In genomic region chr6:26280409-26280808, GRCh38 we compare ENCODE assay signal across 31 cellular contexts.
A peak's percentile ranks its signal among the peaks of the same experiment; 100 is the strongest.
DNase-seq lines count a peak whose midpoint lies in the region; ATAC-seq and TF ChIP-seq lines count a peak whose summit lies in the region.
"Had no signal": no experiment of that assay in that cellular context is flagged by ENCODE, and none has a peak within 500 bp of the region (broad histone marks: within the 10 kb centered on the region; RNA-seq: fewer than 3 reads in every experiment).

No MANE protein-coding gene starts in this region.

- H3K27me3 Mint-ChIP-seq in GM23338 (ENCODE audit: insufficient read depth, low read depth, poor library complexity): peaks cover 21% of the 10 kb centered on the region
- H3K27me3 Mint-ChIP-seq in neural progenitor cell (ENCODE audit: insufficient read depth, low read depth): peaks cover 5% of the 10 kb centered on the region
- H3K27me3 Mint-ChIP-seq: naive B cell had no signal

- no peak overlapping the region for H2AFZ ChIP-seq in GM23338
- peak overlapping the region; percentile 0; the same call in 1 of the 2 replicates for H2AFZ ChIP-seq in OCI-LY7 (ENCODE audit: low read length)
- H2AFZ ChIP-seq in neural progenitor cell (replicated peaks): no peak overlapping the region

- H3K27me3 ChIP-seq in GM23338 (ENCODE audit: insufficient read depth) (no peaks in the 10 kb centered on the region), neural progenitor cell (no peaks in the 10 kb centered on the region), transverse colon (no peaks in the 10 kb centered on the region)
- H3K27me3 ChIP-seq: BLaER1, colonic mucosa, thyroid gland had no signal

- peaks cover 24% of the 10 kb centered on the region for H3K4me1 Mint-ChIP-seq in GM23338
- peaks cover 34% of the 10 kb centered on the region for H3K4me1 Mint-ChIP-seq in neural progenitor cell

- peaks cover 7% of the 10 kb centered on the region for H3F3A ChIP-seq in GM23338 (replicated peaks; ENCODE audit: low read depth)
- peaks cover 26% of the 10 kb centered on the region for H3F3A ChIP-seq in neural progenitor cell (ENCODE audit: low read depth)

- CTCF ChIA-PET in OCI-LY7 (lab: Charles Lee; ENCODE audit: unreplicated experiment): no interaction called here

- H3K9ac ChIP-seq in neural progenitor cell: no peak overlapping the region
- H3K9ac ChIP-seq: BLaER1 had no signal

- 86 to 88% methylated on average over 1 of the region's 1 CpG for WGBS in transverse colon (ENCODE audit: low coverage in 1 of 2), 2 donors

- H3K36me3 ChIP-seq in GM23338 (ENCODE audit: insufficient read depth): no peaks in the 10 kb centered on the region
- H3K36me3 ChIP-seq in OCI-LY7 (ENCODE audit: insufficient read depth, low read length): no peaks in the 10 kb centered on the region
- H3K36me3 ChIP-seq in neural progenitor cell: no peaks in the 10 kb centered on the region
- H3K36me3 ChIP-seq in transverse colon: no peaks in the 10 kb centered on the region
- H3K36me3 ChIP-seq: colonic mucosa, thyroid gland had no signal

- H3K36me3 Mint-ChIP-seq in GM23338 (ENCODE audit: low read depth): peaks cover 8% of the 10 kb centered on the region
- H3K36me3 Mint-ChIP-seq in neural progenitor cell: no peaks in the 10 kb centered on the region

- DNase-seq in NCI-H82 (lab: John Stamatoyannopoulos, UW) (peak; percentile 26), NCI-H82 treated with DMSO at 0.1 percent for 48 hours (lab: John Stamatoyannopoulos, UW; ENCODE audit: unreplicated experiment) (no peak), GM23338 (ENCODE audit: low spot score) (no peak), OCI-LY7 (ENCODE audit: low spot score) (no peak), neural progenitor cell (ENCODE audit: low spot score) (no peak), transverse colon (no peak)
- DNase-seq: activated CD4-positive, alpha-beta T cell treated with anti-CD3 and anti-CD28 coated beads, Interleukin-2, amount 10 ng/mL, durations not matched to agents 24 days and 14 days; activated naive CD4-positive, alpha-beta T cell treated with Interleukin-2 at 50 U/mL for 16 hours; activated T-cell treated with anti-CD3 and anti-CD28 coated beads, Interleukin-2, amount 50 U/mL, for 48 hours; amniotic stem cell; colonic mucosa; COR-L47; effector CD8-positive, alpha-beta T cell; Kasumi-1; left ventricle myocardium superior; MV-4-11; naive B cell; NCI-H1694; NCI-H226; NCI-H774; PC-3; SHP77; stimulated activated CD4-positive, alpha-beta T cell treated with anti-CD3 and anti-CD28 coated beads, Interleukin-1b, Interleukin-23, amount 100 ng/mL, for 48 hours; stimulated activated CD8-positive, alpha-beta memory T cell treated with anti-CD3 and anti-CD28 coated beads, Interleukin-4, amount 100 ng/mL, for 48 hours; stomach; T-helper 9 cell had no signal

- H3K4me3 Mint-ChIP-seq in GM23338 (no peak overlapping the region; the same call in 2 of the 3 replicates), neural progenitor cell (peak overlapping the region; percentile 33)
- H3K4me3 Mint-ChIP-seq: activated CD4-positive, alpha-beta T cell treated with anti-CD3 and anti-CD28 coated beads, Interleukin-2, amount 10 ng/mL, durations not matched to agents 24 days and 14 days had no signal

- no peak overlapping the region for H3K4me2 ChIP-seq in GM23338
- no peak overlapping the region for H3K4me2 ChIP-seq in OCI-LY7 (ENCODE audit: low read length)
- no peak overlapping the region for H3K4me2 ChIP-seq in neural progenitor cell
- H3K4me2 ChIP-seq: BLaER1 had no signal

- POLR2A ChIA-PET in OCI-LY7 (lab: Charles Lee): interaction anchor here (1.1 to 6.5 kb wide), 5 partner anchors 8 to 90 kb away, joined by 3 to 269 read pairs (median 3); a partner anchor contains a TSS

- H3K4me3 ChIP-seq in GM23338: no peak overlapping the region
- H3K4me3 ChIP-seq in OCI-LY7 (ENCODE audit: low read depth, low read length, poor library complexity, severe bottlenecking): no peak overlapping the region
- no peak overlapping the region for H3K4me3 ChIP-seq in neural progenitor cell
- H3K4me3 ChIP-seq in transverse colon: no peak overlapping the region
- H3K4me3 ChIP-seq: BLaER1, colonic mucosa, skin epidermis, stomach, thyroid gland had no signal

- peaks cover 5% of the 10 kb centered on the region; the same call in 2 of the 3 replicates for H3K9me3 Mint-ChIP-seq in GM23338
- no peaks in the 10 kb centered on the region for H3K9me3 Mint-ChIP-seq in neural progenitor cell
- H3K9me3 Mint-ChIP-seq: activated CD4-positive, alpha-beta T cell treated with anti-CD3 and anti-CD28 coated beads, Interleukin-2, amount 10 ng/mL, durations not matched to agents 24 days and 14 days had no signal

- H3K9me2 ChIP-seq in GM23338 (ENCODE audit: insufficient read depth) (no peaks in the 10 kb centered on the region), OCI-LY7 (ENCODE audit: insufficient read depth, low read length) (no peaks in the 10 kb centered on the region)

- in situ Hi-C loops in transverse colon (cut with MboI; ENCODE audit: low pct_ligation_motif_present in 1 of 4, low pct_unique_long_range_greater_than_20kb in 1 of 4, low sequenced_read_pairs in 3 of 4): loop anchor here in 1 of 4 donors (25.0 kb wide), 1 partner anchor 882 kb away; no protein-coding TSS in a partner anchor

- H4K20me1 ChIP-seq in GM23338 (replicated peaks; ENCODE audit: insufficient read depth) (no peaks in the 10 kb centered on the region), OCI-LY7 (ENCODE audit: insufficient read depth, low read length) (no peaks in the 10 kb centered on the region), neural progenitor cell (ENCODE audit: low read depth) (no peaks in the 10 kb centered on the region)
- H4K20me1 ChIP-seq: BLaER1 had no signal

- H3K27ac ChIP-seq in GM23338 (ENCODE audit: low read depth) (no peak overlapping the region), OCI-LY7 (ENCODE audit: low read depth, low read length, poor library complexity, severe bottlenecking) (peak overlapping the region; percentile 43), neural progenitor cell (no peak overlapping the region), transverse colon (no peak overlapping the region)
- H3K27ac ChIP-seq: BLaER1, colonic mucosa, skin epidermis, stomach, thyroid gland, VCaP had no signal

- no peak for TF ChIP-seq EP300 in transverse colon (IDR thresholded peaks at IDR 0.05; ENCODE audit: low read depth)

- H3K79me2 ChIP-seq in GM23338 (replicated peaks; ENCODE audit: insufficient read depth) (peaks cover 13% of the 10 kb centered on the region), OCI-LY7 (ENCODE audit: insufficient read depth, low read depth, low read length) (peaks cover 4% of the 10 kb centered on the region; the same call in 1 of the 2 replicates), neural progenitor cell (ENCODE audit: low read depth) (peaks cover 19% of the 10 kb centered on the region)

- no TSS peak for BruUV-seq in OCI-LY7 (replicated peaks; lab: Mats Ljungman, UMichigan)

- no peak for TF ChIP-seq CTCF in GM23338 (conservative IDR thresholded peaks at IDR 0.05; ENCODE audit: low read depth in 2 of 2)
- TF ChIP-seq CTCF in OCI-LY7 (conservative IDR thresholded peaks at IDR 0.05; ENCODE audit: low read length): no peak
- no peak for TF ChIP-seq CTCF in neural progenitor cell (IDR thresholded peaks at IDR 0.05)
- TF ChIP-seq CTCF in transverse colon (IDR thresholded peaks at IDR 0.05): no peak

- intact Hi-C loops in OCI-LY7 (cut with micrococcal nuclease; ENCODE audit: unreplicated experiment): no loop called here
- intact Hi-C loops in transverse colon (cut with DNase I; ENCODE audit: low total_unique reads): loop anchor here (5.0 kb wide), 1 partner anchor 43 kb away; no protein-coding TSS in a partner anchor

- H3K9me3 ChIP-seq in OCI-LY7 (ENCODE audit: low read length) (no peaks in the 10 kb centered on the region), neural progenitor cell (ENCODE audit: low read depth) (no peaks in the 10 kb centered on the region), transverse colon (no peaks in the 10 kb centered on the region)
- H3K9me3 ChIP-seq: BLaER1, colonic mucosa, stomach, thyroid gland had no signal

- H3K4me1 ChIP-seq in GM23338 (ENCODE audit: insufficient read depth) (peaks cover 10% of the 10 kb centered on the region), OCI-LY7 (ENCODE audit: insufficient read depth, low read length, poor library complexity, severe bottlenecking) (peaks cover 44% of the 10 kb centered on the region), neural progenitor cell (peaks cover 12% of the 10 kb centered on the region), transverse colon (peaks cover 0 to 26% (median 6%) of the 10 kb centered on the region in 4 donors)
- H3K4me1 ChIP-seq: colonic mucosa had no signal

- ATAC-seq in GM23338 (no peak), GM21723 (IDR thresholded peaks at IDR 0.05; ENCODE audit: unreplicated experiment) (no peak)
- ATAC-seq: left ventricle myocardium superior, PC-3 had no signal

- peak overlapping the region; percentile 47 for H3K27ac Mint-ChIP-seq in GM23338
- H3K27ac Mint-ChIP-seq in neural progenitor cell: peak overlapping the region; percentile 53
- H3K27ac Mint-ChIP-seq: activated CD4-positive, alpha-beta T cell treated with anti-CD3 and anti-CD28 coated beads, Interleukin-2, amount 10 ng/mL, durations not matched to agents 24 days and 14 days; naive B cell had no signal

- TF ChIP-seq POLR2A in transverse colon (IDR thresholded peaks at IDR 0.05): no peak

TF ChIP-seq in GM23338, 12 proteins besides CTCF, POLR2A, EP300 and RAD21 (continues in another document):
- TF ChIP-seq EZH2phosphoT487 (IDR thresholded peaks at IDR 0.05; ENCODE audit: unreplicated experiment): no peak
- TF ChIP-seq ZNF114 (CRISPR knock-in tag; IDR thresholded peaks at IDR 0.05): no peak
- no peak for TF ChIP-seq CREB1 (CRISPR knock-in tag; IDR thresholded peaks at IDR 0.05; ENCODE audit: low read depth)
- TF ChIP-seq EZH2 (IDR thresholded peaks at IDR 0.05; ENCODE audit: low read depth, unreplicated experiment): no peak
